Comparison of ENCODE assay signal across 22 cellular contexts in genomic region chr9:121118266-121118665, GRCh38.
"Had no signal": no experiment of that assay in that cellular context is flagged by ENCODE, and none has a peak within 500 bp of the region (broad histone marks: within the 10 kb centered on the region; RNA-seq: fewer than 3 reads in every experiment).

No MANE protein-coding gene starts in this region.

- H3K9me3 Mint-ChIP-seq: dendritic cell treated with granulocyte-macrophage colony-stimulating factor and Interleukin-4, amounts not matched to agents 40 ng/mL and 50 ng/mL, for 4 days; endodermal cell; naive thymus-derived CD8-positive, alpha-beta T cell had no signal

- DNase-seq: effector CD4-positive, alpha-beta T cell; endodermal cell; foreskin melanocyte; heart left ventricle; hippocampal formation; left colon; mammary epithelial cell; naive thymus-derived CD8-positive, alpha-beta T cell; psoas muscle; retina; right lobe of liver; spleen; stimulated activated CD4-positive, alpha-beta T cell treated with anti-CD3 and anti-CD28 coated beads, Interleukin-15, amount 100 ng/mL, for 24 hours; stimulated activated CD4-positive, alpha-beta T cell treated with anti-CD3 and anti-CD28 coated beads, Interleukin-1b, Interleukin-23, amount 100 ng/mL, for 48 hours; stimulated activated CD4-positive, alpha-beta T cell treated with anti-CD3 and anti-CD28 coated beads, Interleukin-4, amount 100 ng/mL, for 4 hours; stimulated activated naive CD4-positive, alpha-beta T cell; stomach; substantia nigra; transverse colon had no signal

- H3K4me3 Mint-ChIP-seq: dendritic cell treated with granulocyte-macrophage colony-stimulating factor and Interleukin-4, amounts not matched to agents 40 ng/mL and 50 ng/mL, for 4 days; endodermal cell; naive thymus-derived CD8-positive, alpha-beta T cell had no signal

- H3K27ac Mint-ChIP-seq: dendritic cell treated with granulocyte-macrophage colony-stimulating factor and Interleukin-4, amounts not matched to agents 40 ng/mL and 50 ng/mL, for 4 days; endodermal cell had no signal

- H3K36me3 ChIP-seq: neutrophil, right lobe of liver, thoracic aorta, transverse colon had no signal

- H3K27me3 Mint-ChIP-seq: dendritic cell treated with granulocyte-macrophage colony-stimulating factor and Interleukin-4, amounts not matched to agents 40 ng/mL and 50 ng/mL, for 4 days; naive thymus-derived CD8-positive, alpha-beta T cell had no signal

- H3K27me3 ChIP-seq: heart left ventricle, neutrophil, right lobe of liver, spleen, stomach, transverse colon had no signal

- H3K27ac ChIP-seq: heart left ventricle, neutrophil, psoas muscle, right lobe of liver, stomach, thoracic aorta, transverse colon had no signal

- ATAC-seq: heart left ventricle; left colon; naive thymus-derived CD8-positive, alpha-beta T cell; psoas muscle; right lobe of liver had no signal

- H3K9me3 ChIP-seq: heart left ventricle, neutrophil, psoas muscle, right lobe of liver, spleen, stomach, thoracic aorta, transverse colon had no signal

- H3K4me3 ChIP-seq: heart left ventricle, psoas muscle, right lobe of liver, spleen, stomach, thoracic aorta, transverse colon had no signal
